In the genomic region with DNA sequence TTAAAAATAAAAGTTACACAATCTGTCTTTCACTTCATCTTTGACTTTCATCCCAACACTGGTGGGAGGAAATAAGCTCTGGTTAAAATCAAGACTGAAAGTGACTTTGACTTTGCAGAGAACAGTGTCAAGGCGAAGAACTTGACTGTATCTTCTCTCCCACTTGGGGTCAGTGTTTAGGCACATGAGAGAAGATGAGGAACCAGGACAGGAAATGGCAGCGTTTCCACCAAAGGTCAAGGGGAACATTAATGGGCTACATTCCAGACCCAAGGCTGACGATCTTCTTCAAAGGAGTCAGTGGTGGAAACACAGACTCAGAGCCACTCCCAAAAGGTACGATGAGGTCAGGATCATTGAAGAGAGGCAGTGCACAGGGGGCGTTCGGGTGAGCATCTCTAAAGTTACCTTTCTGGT, we compare ENCODE assay signal across 8 cellular contexts.
DNase-seq lines count a peak whose midpoint lies in the region; ATAC-seq and TF ChIP-seq lines count a peak whose summit lies in the region.

No MANE protein-coding gene starts in this region.

- POLR2A ChIA-PET in Caco-2 (lab: Charles Lee): no interaction called here

- H3K4me1 ChIP-seq in Caco-2: 0 out of 2 replicates have a peak, but pooled peaks cover 5% of the 10 kb centered on the region
- no peaks in the 10 kb centered on the region for H3K4me1 ChIP-seq in ascending aorta
- peaks cover 0 to 4% (median 0%) of the 10 kb centered on the region in 4 donors for H3K4me1 ChIP-seq in tibial nerve

- H3K36me3 ChIP-seq in Caco-2 (ENCODE audit: control insufficient read depth, insufficient read depth, low read length): no peaks in the 10 kb centered on the region
- no peaks in the 10 kb centered on the region for H3K36me3 ChIP-seq in ascending aorta
- no peaks in the 10 kb centered on the region for H3K36me3 ChIP-seq in tibial nerve

- DNase-seq in Caco-2: peak; percentile 63 to 71
- peak; percentile 30 for DNase-seq in NCI-H1092 (lab: John Stamatoyannopoulos, UW)
- DNase-seq in ascending aorta (ENCODE audit: low spot score in 2 of 2): no peak
- peak; percentile 56 for DNase-seq in iPS-NIHi7 (ENCODE audit: extremely low spot score)
- peak in 1 of 2 donors; percentile 55 for DNase-seq in tibial nerve (ENCODE audit: low spot score in 2 of 2)
- DNase-seq in activated effector memory CD4-positive, alpha-beta T cell treated with anti-CD3 and anti-CD28 coated beads, Interleukin-2, amount 50 U/mL, for 16 hours: no peak

- ATAC-seq in GM21526 (IDR thresholded peaks at IDR 0.05; ENCODE audit: low FRiP score, unreplicated experiment) (peak; percentile 59), HG02571 (IDR thresholded peaks at IDR 0.05; ENCODE audit: unreplicated experiment) (no peak)

- H3K9me3 ChIP-seq in Caco-2 (no peaks in the 10 kb centered on the region), ascending aorta (no peaks in the 10 kb centered on the region), tibial nerve (no peaks in the 10 kb centered on the region)

- TF ChIP-seq CTCF in Caco-2 (IDR thresholded peaks at IDR 0.05; ENCODE audit: insufficient read depth in 1 of 2, low read depth in 1 of 2, low read length in 1 of 2, severe bottlenecking in 1 of 2, unreplicated experiment in 1 of 2): peak; percentile 40 to 46
- TF ChIP-seq CTCF in ascending aorta (IDR thresholded peaks at IDR 0.05): peak in 2 of 3 experiments; percentile 31 to 39
- TF ChIP-seq CTCF in tibial nerve (IDR thresholded peaks at IDR 0.05): peak; percentile 16 to 58 (median 35)

- WGBS in tibial nerve, 2 donors: 30 to 36% methylated on average over 6 of the region's 6 CpGs

- no peaks in the 10 kb centered on the region for H3K27me3 ChIP-seq in Caco-2 (replicated peaks; ENCODE audit: control insufficient read depth, insufficient read depth, low read length)
- no peaks in the 10 kb centered on the region for H3K27me3 ChIP-seq in ascending aorta
- no peaks in the 10 kb centered on the region for H3K27me3 ChIP-seq in tibial nerve

- H3K27ac Mint-ChIP-seq in Caco-2 (ENCODE audit: unreplicated experiment): no peak overlapping the region

- BruUV-seq in Caco-2 (replicated peaks; lab: Mats Ljungman, UMichigan): no TSS peak

- intact Hi-C loops in Caco-2 (cut with micrococcal nuclease; ENCODE audit: unreplicated experiment): loop anchor here (1.0 to 5.0 kb wide), 5 partner anchors 93 to 614 kb away; no protein-coding TSS in a partner anchor
- intact Hi-C loops in ascending aorta (cut with DNase I): loop anchor here (5.0 kb wide), 1 partner anchor 607 kb away; the partner anchor contains the start of gene ENC1

- H3K4me1 Mint-ChIP-seq in Caco-2 (ENCODE audit: low read depth, unreplicated experiment): peaks cover 7% of the 10 kb centered on the region

- no peaks in the 10 kb centered on the region for H3K27me3 Mint-ChIP-seq in Caco-2 (ENCODE audit: insufficient read depth, unreplicated experiment)

- no peak overlapping the region for H3K4me3 Mint-ChIP-seq in Caco-2 (ENCODE audit: unreplicated experiment)

- TF ChIP-seq POLR2A in tibial nerve (IDR thresholded peaks at IDR 0.05): no peak

- no peaks in the 10 kb centered on the region for H3K36me3 Mint-ChIP-seq in Caco-2 (ENCODE audit: insufficient read depth, unreplicated experiment)

- no peak overlapping the region for H3K4me3 ChIP-seq in Caco-2 (ENCODE audit: low read depth, low read length)
- H3K4me3 ChIP-seq in ascending aorta: no peak overlapping the region
- no peak overlapping the region for H3K4me3 ChIP-seq in tibial nerve

- no peak overlapping the region for H3K27ac ChIP-seq in ascending aorta
- no peak overlapping the region for H3K27ac ChIP-seq in tibial nerve

- CTCF ChIA-PET in Caco-2 (lab: Charles Lee): interaction anchor here (0.6 kb wide), 1 partner anchor 1289 kb away, joined by 3 read pairs; no protein-coding TSS in a partner anchor

- H3K9me3 Mint-ChIP-seq in Caco-2 (ENCODE audit: unreplicated experiment): no peaks in the 10 kb centered on the region

- peak in 1 of 2 donors; percentile 62 for TF ChIP-seq EP300 in tibial nerve (IDR thresholded peaks at IDR 0.05)

Comparison
In these comparisons a context has a peak if more than half of its experiments do, and no peak if none do; other contexts are left out.
1. DNase-seq: peak in Caco-2 (2 of 2), NCI-H1092 (single experiment) and iPS-NIHi7 (single experiment); none in ascending aorta (0 of 2) and activated effector memory CD4-positive, alpha-beta T cell treated with anti-CD3 and anti-CD28 coated beads, Interleukin-2, amount 50 U/mL, for 16 hours (single experiment).
2. Peak in every context shown above with its lines, with median percentiles within 50 percentile points of each other: CTCF ChIP-seq.